ENCODE assay signal across 1 cellular context in genomic region chr1:152347116-152347728, GRCh38.
TF ChIP-seq lines count a peak whose summit lies in the region.

No MANE protein-coding gene starts in this region.

TF ChIP-seq in H1, 55 proteins besides CTCF, POLR2A, EP300 and RAD21:
- TF ChIP-seq BRCA1 (IDR thresholded peaks at IDR 0.05; ENCODE audit: low read depth, low read length), result no peak
- no peak for TF ChIP-seq TEAD4 (IDR thresholded peaks at IDR 0.05; ENCODE audit: low read depth, low read length)
- no peak for TF ChIP-seq SP1 (IDR thresholded peaks at IDR 0.05; ENCODE audit: low read depth, low read length)
- TF ChIP-seq ZNF274 (IDR thresholded peaks at IDR 0.05; ENCODE audit: borderline replicate concordance, extremely low read depth, low read length), result no peak
- no peak for TF ChIP-seq RXRA (IDR thresholded peaks at IDR 0.05; ENCODE audit: insufficient read depth, low read depth, low read length)
